Comparison of ENCODE assay signal across 1 cellular context in the genomic region with DNA sequence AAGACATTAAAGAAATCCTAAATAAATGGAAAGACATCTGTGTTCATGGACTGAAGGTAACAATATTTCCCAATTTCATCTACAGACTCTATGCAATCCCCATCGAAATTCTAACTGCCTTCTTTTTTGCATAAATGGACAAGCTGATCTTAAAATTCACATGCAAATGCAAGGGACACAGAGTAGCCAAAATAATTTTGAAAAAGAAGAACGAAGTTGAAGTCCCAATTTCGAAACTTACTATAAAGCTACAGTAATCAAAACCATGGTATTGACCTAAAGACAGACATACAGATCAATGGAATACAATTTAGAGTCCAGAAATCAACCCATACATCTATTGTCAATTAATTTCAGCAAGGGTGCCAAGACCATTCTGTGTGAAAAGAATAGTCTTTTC.
TF ChIP-seq lines count a peak whose summit lies in the region.

No MANE protein-coding gene starts in this region.

TF ChIP-seq in A549, 52 proteins besides CTCF, POLR2A, EP300 and RAD21:
- TF ChIP-seq BHLHE40 (IDR thresholded peaks at IDR 0.05; ENCODE audit: low read depth, low read length) (no peak), HEYL (CRISPR knock-in tag; IDR thresholded peaks at IDR 0.05) (no peak), CEBPB (IDR thresholded peaks at IDR 0.05) (no peak), NPAS2 (CRISPR knock-in tag; IDR thresholded peaks at IDR 0.05; ENCODE audit: borderline replicate concordance) (no peak), ZFP36 (IDR thresholded peaks at IDR 0.05; ENCODE audit: borderline replicate concordance, partially characterized antibody) (no peak)
